23 cellular contexts compared by ENCODE assay signal in the genomic region with DNA sequence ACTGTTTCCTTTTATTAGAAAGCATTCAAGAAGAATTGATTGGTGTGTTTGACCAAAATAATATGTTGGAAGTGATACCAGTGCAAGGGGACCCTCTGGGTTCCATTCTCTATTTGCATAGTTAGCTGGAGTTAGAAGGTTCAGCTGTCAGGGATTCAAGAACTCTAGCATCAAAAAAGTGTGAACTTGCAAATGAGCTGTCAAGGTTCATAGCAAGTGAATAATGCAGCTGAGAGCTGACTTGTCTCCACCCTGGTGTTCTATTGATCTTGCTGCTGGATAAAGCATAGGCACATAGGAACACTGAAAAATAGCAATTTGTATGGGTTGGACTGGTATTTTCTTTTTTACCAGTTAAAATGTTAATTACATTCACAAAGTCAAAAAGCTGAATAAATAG.
DNase-seq lines count a peak whose midpoint lies in the region; ATAC-seq and TF ChIP-seq lines count a peak whose summit lies in the region.
"Had no signal": no experiment of that assay in that cellular context is flagged by ENCODE, and none has a peak within 500 bp of the region (broad histone marks: within the 10 kb centered on the region; RNA-seq: fewer than 3 reads in every experiment).

No MANE protein-coding gene starts in this region.

- H3K9me1 ChIP-seq in IMR-90 (ENCODE audit: insufficient read depth, low read length): no peaks in the 10 kb centered on the region

- no peak overlapping the region for H4K5ac ChIP-seq in IMR-90 (ENCODE audit: low read depth, low read length)

- H3K9ac ChIP-seq in IMR-90 (ENCODE audit: low read depth, low read length) (no peak overlapping the region), parathyroid adenoma (no peak overlapping the region)

- no peak overlapping the region for H3K4ac ChIP-seq in IMR-90 (ENCODE audit: low read depth, low read length)

- H4K8ac ChIP-seq in IMR-90 (ENCODE audit: low read depth in 2 of 2, low read length in 2 of 2): no peak overlapping the region

- H2BK5ac ChIP-seq in IMR-90 (ENCODE audit: low read depth, low read length, poor library complexity, severe bottlenecking): no peak overlapping the region

- H2AFZ ChIP-seq in IMR-90 (replicated peaks; ENCODE audit: low read length, poor library complexity) (no peak overlapping the region), parathyroid adenoma (no peak overlapping the region)

- H3K4me3 Mint-ChIP-seq in stimulated activated naive CD8-positive, alpha-beta T cell treated with anti-CD3 and anti-CD28 coated beads, Interleukin-15, amount 100 ng/mL, for 72 hours: no peak overlapping the region
- H3K4me3 Mint-ChIP-seq: activated T-helper 17 cell treated with anti-CD3 and anti-CD28 coated beads, Interleukin-2, amount 50 U/mL, for 72 hours; B cell; natural killer cell treated with Interleukin-12 subunit alpha and Interleukin-12 subunit beta and Interleukin-15 and Interleukin-18, amount 100 ng/mL, for 72 hours; stimulated activated memory B cell treated with anti-CD40 and anti-IgM and Interleukin-4, amounts not matched to agents 10 μg/mL and 1 μg/mL and 100 μg/mL, for 72 hours; WTC11 had no signal

- BruUV-seq in IMR-90 (replicated peaks; lab: Mats Ljungman, UMichigan): no TSS peak

- H3K79me1 ChIP-seq in IMR-90 (ENCODE audit: low read depth in 1 of 2, low read length in 2 of 2): no peaks in the 10 kb centered on the region

- no peak overlapping the region for H3K56ac ChIP-seq in IMR-90 (ENCODE audit: extremely low read depth, insufficient read depth, low read length)

- H2AK5ac ChIP-seq in IMR-90 (ENCODE audit: low read depth, low read length): no peak overlapping the region

- H3K27ac ChIP-seq in IMR-90 (ENCODE audit: insufficient read depth, low read length): no peak overlapping the region; the same call in 1 of the 2 replicates
- H3K27ac ChIP-seq in esophagus muscularis mucosa (replicated peaks in 1 of 4): peak overlapping the region; percentile 58 to 86 (median 80)
- H3K27ac ChIP-seq in parathyroid adenoma: no peak overlapping the region

- dilution Hi-C loops in IMR-90 (cut with HindIII; ENCODE audit: low sequenced_read_pairs, unreplicated experiment): no loop called here

- H3K9me3 Mint-ChIP-seq in stimulated activated naive CD8-positive, alpha-beta T cell treated with anti-CD3 and anti-CD28 coated beads, Interleukin-15, amount 100 ng/mL, for 72 hours: no peaks in the 10 kb centered on the region
- H3K9me3 Mint-ChIP-seq: activated T-helper 17 cell treated with anti-CD3 and anti-CD28 coated beads, Interleukin-2, amount 50 U/mL, for 72 hours; natural killer cell treated with Interleukin-12 subunit alpha and Interleukin-12 subunit beta and Interleukin-15 and Interleukin-18, amount 100 ng/mL, for 72 hours had no signal

- H3K4me2 ChIP-seq in IMR-90 (ENCODE audit: low read depth, low read length) (no peak overlapping the region), parathyroid adenoma (ENCODE audit: low read length) (peak overlapping the region; percentile 17)

- H3K4me3 ChIP-seq in IMR-90 (ENCODE audit: insufficient read depth, low read depth, low read length): no peak overlapping the region
- H3K4me3 ChIP-seq in esophagus muscularis mucosa: no peak overlapping the region
- no peak overlapping the region for H3K4me3 ChIP-seq in parathyroid adenoma (ENCODE audit: low read depth, low read length)
- H3K4me3 ChIP-seq: HAP-1, K562 had no signal

- H3K4me1 Mint-ChIP-seq in stimulated activated naive CD8-positive, alpha-beta T cell treated with anti-CD3 and anti-CD28 coated beads, Interleukin-15, amount 100 ng/mL, for 72 hours: no peaks in the 10 kb centered on the region
- H3K4me1 Mint-ChIP-seq: activated T-helper 17 cell treated with anti-CD3 and anti-CD28 coated beads, Interleukin-2, amount 50 U/mL, for 72 hours had no signal

- POLR2A ChIA-PET in IMR-90 (lab: Charles Lee; ENCODE audit: unreplicated experiment): no interaction called here

- no peak overlapping the region for H2BK120ac ChIP-seq in IMR-90 (ENCODE audit: low read depth, low read length)

- no peak overlapping the region for H3K23ac ChIP-seq in IMR-90 (ENCODE audit: low read depth, low read length)

- no peak overlapping the region for H4K91ac ChIP-seq in IMR-90 (ENCODE audit: insufficient read depth, low read depth, low read length)

- no peak overlapping the region for H2AK9ac ChIP-seq in IMR-90 (replicated peaks; ENCODE audit: low read depth, low read length, poor library complexity)

- H3K9me3 ChIP-seq in IMR-90 (ENCODE audit: control insufficient read depth, insufficient read depth, low read length) (peaks cover 5% of the 10 kb centered on the region), esophagus muscularis mucosa (no peaks in the 10 kb centered on the region), parathyroid adenoma (ENCODE audit: control insufficient read depth, low read length) (no peaks in the 10 kb centered on the region)
- H3K9me3 ChIP-seq: HAP-1 had no signal

- ATAC-seq in GM18861 (IDR thresholded peaks at IDR 0.05; ENCODE audit: unreplicated experiment) (peak; percentile 33), IMR-90 (ENCODE audit: low read depth) (no peak)
- ATAC-seq in stimulated activated naive CD8-positive, alpha-beta T cell treated with anti-CD3 and anti-CD28 coated beads, Interleukin-15, amount 100 ng/mL, for 72 hours: no peak
- ATAC-seq: activated T-helper 17 cell treated with anti-CD3 and anti-CD28 coated beads, Interleukin-2, amount 50 U/mL, for 72 hours; esophagus mucosa; K562; left colon; natural killer cell treated with Interleukin-12 subunit alpha and Interleukin-12 subunit beta and Interleukin-15 and Interleukin-18, amount 100 ng/mL, for 72 hours; stimulated activated memory B cell treated with anti-CD40 and anti-IgM and Interleukin-4, amounts not matched to agents 10 μg/mL and 1 μg/mL and 100 μg/mL, for 72 hours; WTC11 had no signal

- CTCF ChIA-PET in IMR-90 (lab: Yijun Ruan, JAX): interaction anchor here (0.6 to 1.1 kb wide), 2 partner anchors 283 to 643 kb away, joined by 3 to 6 read pairs; no protein-coding TSS in a partner anchor

- no peaks in the 10 kb centered on the region for H3K36me3 ChIP-seq in IMR-90 (ENCODE audit: control insufficient read depth, insufficient read depth, low read length)
- H3K36me3 ChIP-seq in esophagus muscularis mucosa: peaks cover 0 to 4% (median 0%) of the 10 kb centered on the region in 4 donors
- no peaks in the 10 kb centered on the region for H3K36me3 ChIP-seq in parathyroid adenoma (ENCODE audit: control insufficient read depth, insufficient read depth, low read length)
- H3K36me3 ChIP-seq: HAP-1 had no signal

- H4K20me1 ChIP-seq in IMR-90 (ENCODE audit: insufficient read depth, low read length): no peaks in the 10 kb centered on the region

- H3K79me2 ChIP-seq in parathyroid adenoma: no peaks in the 10 kb centered on the region

- no peak for TF ChIP-seq EP300 in esophagus muscularis mucosa (IDR thresholded peaks at IDR 0.05)

- TF ChIP-seq CTCF in IMR-90 (conservative IDR thresholded peaks at IDR 0.05; ENCODE audit: low read depth, low read length) (no peak), esophagus muscularis mucosa (IDR thresholded peaks at IDR 0.05) (no peak), parathyroid adenoma (IDR thresholded peaks at IDR 0.05) (no peak)

- H3K27ac Mint-ChIP-seq in stimulated activated naive CD8-positive, alpha-beta T cell treated with anti-CD3 and anti-CD28 coated beads, Interleukin-15, amount 100 ng/mL, for 72 hours: no peak overlapping the region
- H3K27ac Mint-ChIP-seq: activated T-helper 17 cell treated with anti-CD3 and anti-CD28 coated beads, Interleukin-2, amount 50 U/mL, for 72 hours; B cell; natural killer cell treated with Interleukin-12 subunit alpha and Interleukin-12 subunit beta and Interleukin-15 and Interleukin-18, amount 100 ng/mL, for 72 hours; stimulated activated memory B cell treated with anti-CD40 and anti-IgM and Interleukin-4, amounts not matched to agents 10 μg/mL and 1 μg/mL and 100 μg/mL, for 72 hours had no signal

- DNase-seq in IMR-90 (no peak), esophagus muscularis mucosa (ENCODE audit: extremely low spot score) (no peak), DMS114 treated with DMSO at 0.1 percent for 48 hours (lab: John Stamatoyannopoulos, UW; ENCODE audit: unreplicated experiment) (no peak)
- no peak for DNase-seq in activated naive CD4-positive, alpha-beta T cell treated with anti-CD3 and anti-CD28 coated beads, Interleukin-2, amount 50 U/mL, for 16 hours
- no peak for DNase-seq in stimulated activated naive CD8-positive, alpha-beta T cell treated with anti-CD3 and anti-CD28 coated beads, Interleukin-15, amount 100 ng/mL, for 72 hours
- no peak for DNase-seq in NK-92 treated with Interleukin-12 subunit alpha and Interleukin-12 subunit beta, amount 100 ng/mL, for 24 hours (lab: John Stamatoyannopoulos, UW)
- DNase-seq: activated CD8-positive, alpha-beta memory T cell treated with anti-CD3 and anti-CD28 coated beads for 24 hours; hippocampal formation; left colon; NCI-H1436; NCI-H510A treated with DMSO at 0.1 percent for 48 hours; RPMI8226; T-helper 1 cell had no signal

- H3K27me3 ChIP-seq in IMR-90 (ENCODE audit: control insufficient read depth, insufficient read depth, low read length): peaks cover 49% of the 10 kb centered on the region
- no peaks in the 10 kb centered on the region for H3K27me3 ChIP-seq in esophagus muscularis mucosa
- no peaks in the 10 kb centered on the region for H3K27me3 ChIP-seq in parathyroid adenoma (ENCODE audit: control insufficient read depth, insufficient read depth, low read length)

- intact Hi-C loops in IMR-90 (cut with micrococcal nuclease): no loop called here
- intact Hi-C loops in esophagus muscularis mucosa (cut with DNase I): loop anchor here (5.0 to 10.0 kb wide), 3 partner anchors 82 to 106 kb away; no protein-coding TSS in a partner anchor

- peaks cover 21% of the 10 kb centered on the region for H3K27me3 Mint-ChIP-seq in stimulated activated naive CD8-positive, alpha-beta T cell treated with anti-CD3 and anti-CD28 coated beads, Interleukin-15, amount 100 ng/mL, for 72 hours

- H3K14ac ChIP-seq in IMR-90 (replicated peaks; ENCODE audit: low read depth, low read length): no peak overlapping the region

- TF ChIP-seq POLR2A in IMR-90 (IDR thresholded peaks at IDR 0.05; ENCODE audit: low read depth, low read length) (no peak), esophagus muscularis mucosa (IDR thresholded peaks at IDR 0.05; ENCODE audit: low read depth) (no peak)

- no peak overlapping the region for H2BK20ac ChIP-seq in IMR-90 (ENCODE audit: low read depth, low read length)

- TF ChIP-seq RAD21 in IMR-90 (IDR thresholded peaks at IDR 0.05; ENCODE audit: low read length): no peak

- no peak overlapping the region for H2BK15ac ChIP-seq in IMR-90 (ENCODE audit: low read depth, low read length)

- 0 out of 2 replicates have a peak overlapping the region, but pooled peaks have one; percentile 46 for H3K18ac ChIP-seq in IMR-90 (ENCODE audit: low read depth, low read length)

- H3K4me1 ChIP-seq in IMR-90 (ENCODE audit: control insufficient read depth, insufficient read depth, low read length) (peaks cover 4% of the 10 kb centered on the region; the same call in 1 of the 2 replicates), esophagus muscularis mucosa (peaks cover 66 to 72% (median 69%) of the 10 kb centered on the region in 4 donors), parathyroid adenoma (peaks cover 3% of the 10 kb centered on the region)

- in situ Hi-C loops in IMR-90 (cut with MboI; ENCODE audit: low sequenced_read_pairs): no loop called here

TF ChIP-seq in IMR-90, 13 proteins besides CTCF, POLR2A, EP300 and RAD21 (continues in another document):
- no peak for TF ChIP-seq FOS (IDR thresholded peaks at IDR 0.05; ENCODE audit: low read depth, low read length)

Comparison
In these comparisons a context has a peak if more than half of its experiments do, and no peak if none do; other contexts are left out.
1. H3K27ac ChIP-seq: peak in esophagus muscularis mucosa (4 of 4); none in IMR-90 (single experiment) and parathyroid adenoma (single experiment).